ENCODE assay signal across 26 cellular contexts in the genomic region with DNA sequence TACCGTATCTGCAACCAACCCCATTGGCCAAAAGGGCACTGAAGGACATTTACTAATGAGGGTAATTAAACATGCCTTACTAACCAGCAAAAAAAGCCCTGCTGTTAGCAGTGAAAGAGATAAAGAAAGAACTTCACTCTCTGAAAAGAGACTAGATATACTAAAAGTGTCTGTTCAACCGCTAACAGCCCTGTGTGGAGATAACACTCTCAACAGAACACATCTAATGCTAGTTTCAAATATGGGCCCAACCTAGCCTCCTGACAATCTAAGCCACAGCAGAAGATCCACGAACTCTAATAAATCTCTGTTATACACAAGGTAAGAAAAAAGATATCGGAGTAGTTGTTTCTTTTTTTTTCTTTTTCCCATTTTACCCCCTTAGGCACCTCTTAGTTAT.
DNase-seq lines count a peak whose midpoint lies in the region; ATAC-seq, FAIRE-seq and TF ChIP-seq lines count a peak whose summit lies in the region.
"Had no signal": no experiment of that assay in that cellular context is flagged by ENCODE, and none has a peak within 500 bp of the region (broad histone marks: within the 10 kb centered on the region; RNA-seq: fewer than 3 reads in every experiment).

No MANE protein-coding gene starts in this region.

- DNase-seq in left cardiac atrium (no peak), mesothelial cell of epicardium (ENCODE audit: low spot score in 2 of 2, unreplicated experiment in 2 of 2) (no peak), small intestine (peak; percentile 52), Calu3 (no peak), NOMO-1 treated with dmso at 0.1 percent for 144 hours (lab: John Stamatoyannopoulos, UW; ENCODE audit: unreplicated experiment) (no peak), uterus (no peak)
- DNase-seq: AML-193; C1 segment of cervical spinal cord; CD8-positive, alpha-beta memory T cell; DMS153; DND-41; IMR-90; KG1; MM.1S; NCI-H2029 treated with DMSO at 0.1 percent for 48 hours; NCI-H446 treated with DMSO at 0.1 percent for 48 hours; NCI-H526; NCI-H82; NK-92 treated with Interleukin-12 subunit alpha and Interleukin-12 subunit beta, amount 100 ng/mL, for 24 hours; RPMI8226; SHP77 treated with DMSO at 0.1 percent for 48 hours had no signal

- ATAC-seq in left cardiac atrium = peak; percentile 63 to 64
- ATAC-seq: A549, HCT116 had no signal

- H3K4me3 ChIP-seq in small intestine (ENCODE audit: low read depth in 1 of 2, low read length in 2 of 2) (no peak overlapping the region), uterus (no peak overlapping the region)
- H3K4me3 ChIP-seq: A549 had no signal

- H3K27me3 ChIP-seq in small intestine (ENCODE audit: control insufficient read depth in 2 of 2, insufficient read depth in 2 of 2, low read length in 2 of 2) (no peaks in the 10 kb centered on the region), uterus (no peaks in the 10 kb centered on the region)

- H3K4me1 Mint-ChIP-seq in mesothelial cell of epicardium (peaks cover 12% of the 10 kb centered on the region), Calu3 (ENCODE audit: low read depth, unreplicated experiment) (no peaks in the 10 kb centered on the region)
- H3K4me1 Mint-ChIP-seq: CD8-positive, alpha-beta memory T cell had no signal

- CTCF ChIA-PET in Calu3 (lab: Charles Lee) = no interaction called here

- peak overlapping the region; percentile 80 for H3K27ac Mint-ChIP-seq in mesothelial cell of epicardium
- H3K27ac Mint-ChIP-seq in Calu3 (ENCODE audit: unreplicated experiment) = no peak overlapping the region
- H3K27ac Mint-ChIP-seq: CD8-positive, alpha-beta memory T cell had no signal

- no peak overlapping the region for H3K4me3 Mint-ChIP-seq in mesothelial cell of epicardium
- no peak overlapping the region for H3K4me3 Mint-ChIP-seq in Calu3 (ENCODE audit: low read depth, unreplicated experiment)
- H3K4me3 Mint-ChIP-seq: CD8-positive, alpha-beta memory T cell had no signal

- no peaks in the 10 kb centered on the region for H3K36me3 ChIP-seq in small intestine (ENCODE audit: control insufficient read depth in 2 of 2, insufficient read depth in 2 of 2, low read length in 2 of 2)
- H3K36me3 ChIP-seq in uterus = no peaks in the 10 kb centered on the region

- WGBS in small intestine, 3 donors = 11 to 65% (median 37%) methylated on average over 4 of the region's 4 CpGs

- H3K9me3 Mint-ChIP-seq in mesothelial cell of epicardium (no peaks in the 10 kb centered on the region), Calu3 (ENCODE audit: low read depth, unreplicated experiment) (no peaks in the 10 kb centered on the region)

- no peaks in the 10 kb centered on the region for H3K9me3 ChIP-seq in small intestine (ENCODE audit: control insufficient read depth, low read depth)
- no peaks in the 10 kb centered on the region for H3K9me3 ChIP-seq in uterus
- H3K9me3 ChIP-seq: A549 had no signal

- TF ChIP-seq POLR2A in uterus (IDR thresholded peaks at IDR 0.05) = no peak

- H3K27ac ChIP-seq in VCaP (peak overlapping the region; percentile 19; the same call in 1 of the 2 replicates), small intestine (ENCODE audit: low read depth in 1 of 2, low read length in 1 of 2) (no peak overlapping the region), uterus (no peak overlapping the region)
- H3K27ac ChIP-seq: A549 had no signal

- no peaks in the 10 kb centered on the region for H3K4me1 ChIP-seq in small intestine (ENCODE audit: control insufficient read depth in 2 of 2, insufficient read depth in 1 of 2, low read depth in 1 of 2, low read length in 1 of 2)
- H3K4me1 ChIP-seq in uterus = no peaks in the 10 kb centered on the region
- H3K4me1 ChIP-seq: A549 had no signal

- FAIRE-seq in small intestine (lab: Jason Lieb, UNC) = no peak
- FAIRE-seq: A549, GM12892, GM18507 had no signal

- H3K36me3 Mint-ChIP-seq in mesothelial cell of epicardium = peaks cover 22% of the 10 kb centered on the region
- no peaks in the 10 kb centered on the region for H3K36me3 Mint-ChIP-seq in Calu3 (ENCODE audit: insufficient read depth, unreplicated experiment)
- H3K36me3 Mint-ChIP-seq: CD8-positive, alpha-beta memory T cell had no signal

- TF ChIP-seq CTCF in VCaP (conservative IDR thresholded peaks at IDR 0.05) (no peak), mesothelial cell of epicardium (IDR thresholded peaks at IDR 0.05; ENCODE audit: unreplicated experiment) (no peak), Calu3 (IDR thresholded peaks at IDR 0.05; ENCODE audit: unreplicated experiment) (no peak), uterus (IDR thresholded peaks at IDR 0.05) (no peak)

- H3K27me3 Mint-ChIP-seq in mesothelial cell of epicardium (ENCODE audit: low read depth) (no peaks in the 10 kb centered on the region), Calu3 (ENCODE audit: unreplicated experiment) (no peaks in the 10 kb centered on the region)
- H3K27me3 Mint-ChIP-seq: CD8-positive, alpha-beta memory T cell had no signal

- BruUV-seq in Calu3 (replicated peaks; lab: Mats Ljungman, UMichigan) = no TSS peak

- intact Hi-C loops in left cardiac atrium (cut with DNase I) (no loop called here), Calu3 (cut with micrococcal nuclease; ENCODE audit: unreplicated experiment) (no loop called here), uterus (cut with DNase I; ENCODE audit: low total_unique reads) (no loop called here)
